Comparison of ENCODE assay signal across 13 cellular contexts in the genomic region with DNA sequence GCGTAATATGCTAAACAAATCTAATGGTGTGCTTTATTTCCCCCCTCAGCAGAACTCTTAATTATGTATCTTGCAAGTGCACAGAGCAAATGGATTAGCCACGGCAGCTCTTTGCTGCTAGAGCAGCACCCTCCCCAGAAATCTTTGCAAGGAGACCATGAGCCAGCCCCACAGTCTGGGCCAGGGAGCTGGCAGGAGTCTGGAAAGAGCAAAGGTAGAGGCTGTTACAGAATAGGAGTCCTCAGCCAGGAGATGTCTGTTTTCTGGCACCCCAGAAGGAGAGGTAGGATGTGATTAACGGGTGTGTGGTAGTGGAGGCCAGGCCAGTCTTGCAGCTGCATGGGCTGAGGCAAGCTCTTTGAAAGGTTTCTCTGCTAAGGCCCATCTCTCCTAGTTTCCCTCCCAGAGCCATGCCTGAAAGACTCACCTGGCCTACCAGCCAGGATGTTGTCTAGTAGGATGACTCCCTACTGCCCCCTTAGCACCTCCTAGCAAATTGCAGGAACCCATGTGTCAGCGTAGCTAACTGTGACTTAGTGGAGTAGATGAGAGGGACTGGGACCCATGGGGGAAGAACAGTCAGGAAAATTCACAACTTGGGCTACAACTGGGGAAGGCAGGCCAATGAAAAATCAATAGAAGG.
DNase-seq lines count a peak whose midpoint lies in the region; ATAC-seq and TF ChIP-seq lines count a peak whose summit lies in the region.
"Had no signal": no experiment of that assay in that cellular context is flagged by ENCODE, and none has a peak within 500 bp of the region (broad histone marks: within the 10 kb centered on the region; RNA-seq: fewer than 3 reads in every experiment).

No MANE protein-coding gene starts in this region.

- H3K27me3 Mint-ChIP-seq in activated CD8-positive, alpha-beta T cell treated with anti-CD3 and anti-CD28 coated beads for 36 hours = peaks cover 4% of the 10 kb centered on the region
- no peaks in the 10 kb centered on the region for H3K27me3 Mint-ChIP-seq in activated CD8-positive, alpha-beta T cell treated with anti-CD3 and anti-CD28 coated beads, Interleukin-2, amount 10 ng/mL, durations not matched to agents 7 days and 5 days (ENCODE audit: low read depth)
- H3K27me3 Mint-ChIP-seq in endodermal cell (ENCODE audit: insufficient read depth) = peaks cover 3% of the 10 kb centered on the region

- POLR2A ChIA-PET in activated CD8-positive, alpha-beta T cell treated with anti-CD3 and anti-CD28 coated beads for 36 hours (lab: Charles Lee) = no interaction called here
- POLR2A ChIA-PET in activated CD8-positive, alpha-beta T cell treated with anti-CD3 and anti-CD28 coated beads, Interleukin-2, amount 10 ng/mL, durations not matched to agents 7 days and 5 days (lab: Charles Lee) = no interaction called here

- H2AFZ ChIP-seq in MM.1S (ENCODE audit: low read length) = no peak overlapping the region

- H3K9me3 ChIP-seq in MM.1S (replicated peaks; ENCODE audit: insufficient read depth, low read length) = no peaks in the 10 kb centered on the region
- H3K9me3 ChIP-seq in endodermal cell (ENCODE audit: control insufficient read depth, low read length) = no peaks in the 10 kb centered on the region

- H3K27me3 ChIP-seq in MM.1S (replicated peaks; ENCODE audit: insufficient read depth, low read length) (no peaks in the 10 kb centered on the region), endodermal cell (ENCODE audit: control insufficient read depth, insufficient read depth, low read length, poor library complexity, severe bottlenecking) (no peaks in the 10 kb centered on the region)

- H3K9me2 ChIP-seq in MM.1S (replicated peaks; ENCODE audit: insufficient read depth, low read length) = no peaks in the 10 kb centered on the region

- H3K9ac ChIP-seq in MM.1S (ENCODE audit: low read length) (no peak overlapping the region), endodermal cell (ENCODE audit: extremely low read depth, low read length, poor library complexity, severe bottlenecking) (no peak overlapping the region)

- TF ChIP-seq CTCF in activated CD8-positive, alpha-beta T cell treated with anti-CD3 and anti-CD28 coated beads for 36 hours (IDR thresholded peaks at IDR 0.05) = peak; percentile 9
- peak; percentile 19 for TF ChIP-seq CTCF in MM.1S (IDR thresholded peaks at IDR 0.05; ENCODE audit: low read length)
- peak; percentile 84 for TF ChIP-seq CTCF in endodermal cell (conservative IDR thresholded peaks at IDR 0.05)
- peak; percentile 28 for TF ChIP-seq CTCF in retinal pigment epithelial cell (conservative IDR thresholded peaks at IDR 0.05; ENCODE audit: low read depth, low read length)

- DNase-seq in activated CD8-positive, alpha-beta T cell treated with anti-CD3 and anti-CD28 coated beads for 36 hours = no peak
- DNase-seq in activated CD8-positive, alpha-beta T cell treated with anti-CD3 and anti-CD28 coated beads, Interleukin-2, amount 10 ng/mL, durations not matched to agents 7 days and 5 days = no peak
- DNase-seq in MM.1S = no peak
- DNase-seq in endodermal cell = peak; percentile 87
- DNase-seq in retinal pigment epithelial cell (ENCODE audit: low read depth) = no peak
- DNase-seq in DMS79 (lab: John Stamatoyannopoulos, UW) = no peak
- DNase-seq in hepatic stellate cell (ENCODE audit: low spot score) = no peak
- DNase-seq: anterior cingulate cortex; NCI-H446 treated with DMSO at 0.1 percent for 48 hours; nucleus accumbens; stimulated activated CD4-positive, alpha-beta T cell treated with anti-CD3 and anti-CD28 coated beads, Interleukin-1b, Interleukin-23, amount 100 ng/mL, for 48 hours; stimulated activated naive CD8-positive, alpha-beta T cell treated with anti-CD3 and anti-CD28 coated beads, Interleukin-15, Interleukin-2, amounts not matched to agents 100 U/mL and 50 U/mL, for 24 hours had no signal

- WGBS in endodermal cell (ENCODE audit: insufficient coverage in 1 of 2, insufficient read length in 1 of 2), 2 experiments = 88% methylated on average over 1 to 4 of the region's 4 CpGs

- no peaks in the 10 kb centered on the region for H4K20me1 ChIP-seq in MM.1S (ENCODE audit: insufficient read depth, low read length)

- no peak overlapping the region for H3K4me3 Mint-ChIP-seq in activated CD8-positive, alpha-beta T cell treated with anti-CD3 and anti-CD28 coated beads for 36 hours
- H3K4me3 Mint-ChIP-seq in activated CD8-positive, alpha-beta T cell treated with anti-CD3 and anti-CD28 coated beads, Interleukin-2, amount 10 ng/mL, durations not matched to agents 7 days and 5 days = no peak overlapping the region
- no peak overlapping the region for H3K4me3 Mint-ChIP-seq in endodermal cell

- no peak overlapping the region for H3K4me2 ChIP-seq in MM.1S (ENCODE audit: low read depth, low read length)

- no peaks in the 10 kb centered on the region for H3K36me3 Mint-ChIP-seq in activated CD8-positive, alpha-beta T cell treated with anti-CD3 and anti-CD28 coated beads for 36 hours (ENCODE audit: low read depth)
- no peaks in the 10 kb centered on the region for H3K36me3 Mint-ChIP-seq in activated CD8-positive, alpha-beta T cell treated with anti-CD3 and anti-CD28 coated beads, Interleukin-2, amount 10 ng/mL, durations not matched to agents 7 days and 5 days (ENCODE audit: low read depth)
- no peaks in the 10 kb centered on the region for H3K36me3 Mint-ChIP-seq in endodermal cell (ENCODE audit: low read depth)

- intact Hi-C loops in activated CD8-positive, alpha-beta T cell treated with anti-CD3 and anti-CD28 coated beads for 36 hours (cut with micrococcal nuclease) = no loop called here

- no peaks in the 10 kb centered on the region for H3F3A ChIP-seq in MM.1S (ENCODE audit: insufficient read depth, low read length)

- CTCF ChIA-PET in activated CD8-positive, alpha-beta T cell treated with anti-CD3 and anti-CD28 coated beads for 36 hours (lab: Charles Lee) = interaction anchor here (2.1 kb wide), 1 partner anchor 11 kb away, joined by 6 read pairs; no protein-coding TSS in a partner anchor
- CTCF ChIA-PET in activated CD8-positive, alpha-beta T cell treated with anti-CD3 and anti-CD28 coated beads, Interleukin-2, amount 10 ng/mL, durations not matched to agents 7 days and 5 days (lab: Charles Lee) = no interaction called here

- H3K4me1 ChIP-seq in MM.1S (ENCODE audit: low read length) (no peaks in the 10 kb centered on the region), endodermal cell (ENCODE audit: control insufficient read depth, insufficient read depth, low read length) (no peaks in the 10 kb centered on the region)

- H3K79me2 ChIP-seq in MM.1S (ENCODE audit: low read length) = no peaks in the 10 kb centered on the region

- H3K4me3 ChIP-seq in MM.1S (ENCODE audit: low read length) = no peak overlapping the region
- no peak overlapping the region for H3K4me3 ChIP-seq in endodermal cell (ENCODE audit: low read length)
- no peak overlapping the region for H3K4me3 ChIP-seq in retinal pigment epithelial cell (ENCODE audit: low read length)

- no peaks in the 10 kb centered on the region for H3K9me3 Mint-ChIP-seq in activated CD8-positive, alpha-beta T cell treated with anti-CD3 and anti-CD28 coated beads for 36 hours
- H3K9me3 Mint-ChIP-seq in activated CD8-positive, alpha-beta T cell treated with anti-CD3 and anti-CD28 coated beads, Interleukin-2, amount 10 ng/mL, durations not matched to agents 7 days and 5 days (ENCODE audit: insufficient read depth) = no peaks in the 10 kb centered on the region
- peaks cover 11% of the 10 kb centered on the region for H3K9me3 Mint-ChIP-seq in endodermal cell

- ATAC-seq in activated CD8-positive, alpha-beta T cell treated with anti-CD3 and anti-CD28 coated beads for 36 hours = no peak
- ATAC-seq in activated CD8-positive, alpha-beta T cell treated with anti-CD3 and anti-CD28 coated beads, Interleukin-2, amount 10 ng/mL, durations not matched to agents 7 days and 5 days = no peak
- ATAC-seq in HG03439 (IDR thresholded peaks at IDR 0.05; ENCODE audit: unreplicated experiment) = no peak
- ATAC-seq: stimulated activated naive CD8-positive, alpha-beta T cell treated with anti-CD3 and anti-CD28 coated beads, Interleukin-15, Interleukin-2, amounts not matched to agents 100 U/mL and 50 U/mL, for 24 hours had no signal

- H3K27ac Mint-ChIP-seq in activated CD8-positive, alpha-beta T cell treated with anti-CD3 and anti-CD28 coated beads for 36 hours = no peak overlapping the region
- H3K27ac Mint-ChIP-seq in activated CD8-positive, alpha-beta T cell treated with anti-CD3 and anti-CD28 coated beads, Interleukin-2, amount 10 ng/mL, durations not matched to agents 7 days and 5 days = no peak overlapping the region
- no peak overlapping the region for H3K27ac Mint-ChIP-seq in endodermal cell

- H3K4me1 Mint-ChIP-seq in activated CD8-positive, alpha-beta T cell treated with anti-CD3 and anti-CD28 coated beads for 36 hours (ENCODE audit: low read depth) = no peaks in the 10 kb centered on the region
- no peaks in the 10 kb centered on the region for H3K4me1 Mint-ChIP-seq in activated CD8-positive, alpha-beta T cell treated with anti-CD3 and anti-CD28 coated beads, Interleukin-2, amount 10 ng/mL, durations not matched to agents 7 days and 5 days (ENCODE audit: low read depth)
- peaks cover 4% of the 10 kb centered on the region for H3K4me1 Mint-ChIP-seq in endodermal cell

- H3K27ac ChIP-seq in MM.1S (ENCODE audit: low read length) (no peak overlapping the region), endodermal cell (ENCODE audit: low read depth, low read length) (no peak overlapping the region)

- H3K36me3 ChIP-seq in MM.1S (replicated peaks; ENCODE audit: insufficient read depth, low read length) = no peaks in the 10 kb centered on the region
- no peaks in the 10 kb centered on the region for H3K36me3 ChIP-seq in endodermal cell (ENCODE audit: control insufficient read depth, insufficient read depth, low read length)

Comparison
In these comparisons a context has a peak if more than half of its experiments do, and no peak if none do; other contexts are left out.
1. CTCF ChIP-seq: peak in every context shown above with its lines; median percentile 84 in endodermal cell; 28 in retinal pigment epithelial cell; 19 in MM.1S; 9 in activated CD8-positive, alpha-beta T cell treated with anti-CD3 and anti-CD28 coated beads for 36 hours.